In genomic region chr1:201964266-201964665, GRCh38 we compare ENCODE assay signal across 20 cellular contexts. TPM values are rescaled to one million over a fixed set of nuclear protein-coding genes. Genes with fewer than 3 reads are reported as not detected.
DNase-seq lines count a peak whose midpoint lies in the region; ATAC-seq, FAIRE-seq and TF ChIP-seq lines count a peak whose summit lies in the region.
"Had no signal": no experiment of that assay in that cellular context is flagged by ENCODE, and none has a peak within 500 bp of the region (broad histone marks: within the 10 kb centered on the region; RNA-seq: fewer than 3 reads in every experiment).

No MANE protein-coding gene starts in this region.

- H3K27me3 Mint-ChIP-seq in astrocyte (ENCODE audit: low read depth, unreplicated experiment), result no peaks in the 10 kb centered on the region

- H3K36me3 Mint-ChIP-seq in astrocyte (ENCODE audit: low read depth, unreplicated experiment), result peaks cover 4% of the 10 kb centered on the region

- H3K4me3 ChIP-seq in astrocyte (ENCODE audit: insufficient read depth, low read depth, low read length), result no peak overlapping the region
- H3K4me3 ChIP-seq: MG63, PC-9 had no signal

- no peak for TF ChIP-seq CTCF in astrocyte (IDR thresholded peaks at IDR 0.05; ENCODE audit: insufficient read depth, low read depth, low read length)

- peaks cover 4% of the 10 kb centered on the region for H3K4me1 ChIP-seq in astrocyte (ENCODE audit: insufficient read depth, low read length)
- H3K4me1 ChIP-seq: BE2C had no signal

- H3K9me3 ChIP-seq in astrocyte (ENCODE audit: insufficient read depth, low read depth, low read length), result no peaks in the 10 kb centered on the region
- H3K9me3 ChIP-seq: BE2C, MG63 had no signal

- no peak overlapping the region for H3K27ac Mint-ChIP-seq in astrocyte (ENCODE audit: unreplicated experiment)
- H3K27ac Mint-ChIP-seq: CD8-positive, alpha-beta T cell had no signal

- peaks cover 67% of the 10 kb centered on the region for H4K20me1 ChIP-seq in astrocyte (ENCODE audit: insufficient read depth, low read length)

- H2AFZ ChIP-seq in astrocyte (ENCODE audit: low read depth, low read length), result no peak overlapping the region
- H2AFZ ChIP-seq: PC-9 had no signal

- no peak overlapping the region for H3K9ac ChIP-seq in astrocyte (ENCODE audit: low read length)

- DNase-seq in AG08395 (ENCODE audit: low spot score) (peak; percentile 21), HCEC 1CT (peak; percentile 72), astrocyte (ENCODE audit: low read depth) (peak; percentile 57), kidney tubule cell (ENCODE audit: low spot score) (peak; percentile 62), Ammon's horn (ENCODE audit: low spot score) (no peak), H54 (ENCODE audit: insufficient read length, low spot score) (no peak)
- DNase-seq: BE2C; CD8-positive, alpha-beta T cell; DND-41; H7; KG1; MG63; NCI-H1105; NCI-H187 treated with DMSO at 0.1 percent for 48 hours; NCI-H446 treated with DMSO at 0.1 percent for 48 hours; NCI-H774; PC-9 had no signal

- H3K79me2 ChIP-seq in astrocyte (ENCODE audit: insufficient read depth, low read length), result peaks cover 54% of the 10 kb centered on the region

- H3K4me2 ChIP-seq in astrocyte (ENCODE audit: low read length), result no peak overlapping the region
- H3K4me2 ChIP-seq: PC-9 had no signal

- no peaks in the 10 kb centered on the region for H3K9me3 Mint-ChIP-seq in astrocyte (ENCODE audit: unreplicated experiment)
- H3K9me3 Mint-ChIP-seq: CD8-positive, alpha-beta T cell had no signal

- H3K27ac ChIP-seq in astrocyte (ENCODE audit: low read depth, low read length), result no peak overlapping the region
- H3K27ac ChIP-seq: PC-9 had no signal

- FAIRE-seq in astrocyte (lab: Jason Lieb, UNC) (no peak), H54 (lab: Jason Lieb, UNC) (no peak)
- FAIRE-seq: A204.1 had no signal

- peaks cover 7% of the 10 kb centered on the region for H3K4me1 Mint-ChIP-seq in astrocyte (ENCODE audit: low read depth, unreplicated experiment)

- no peak for TF ChIP-seq POLR2A in H54 (IDR thresholded peaks at IDR 0.05; ENCODE audit: low read depth, low read length)

- H3K4me3 Mint-ChIP-seq in astrocyte (ENCODE audit: unreplicated experiment), result no peak overlapping the region
- H3K4me3 Mint-ChIP-seq: CD8-positive, alpha-beta T cell had no signal

- peaks cover 63% of the 10 kb centered on the region for H3K36me3 ChIP-seq in astrocyte (ENCODE audit: insufficient read depth, low read length)

- no peak for ATAC-seq in GM19397 (IDR thresholded peaks at IDR 0.05; ENCODE audit: unreplicated experiment)
- no peak for ATAC-seq in GM18868 (IDR thresholded peaks at IDR 0.05; ENCODE audit: unreplicated experiment)
- ATAC-seq: CD8-positive, alpha-beta T cell had no signal

- H3K27me3 ChIP-seq in astrocyte (ENCODE audit: insufficient read depth, low read length), result no peaks in the 10 kb centered on the region
- H3K27me3 ChIP-seq: BE2C, MG63 had no signal

RNA-seq across cellular contexts. Expression of gene TIMM17A, which starts 9.0 kb away (rescaled TPM):
- total RNA-seq in astrocyte, result 130 and 139 TPM in 2 replicates

RNA-seq across cellular contexts. Expression of gene LMOD1, which starts 17.9 kb away (rescaled TPM):
- 13.2 and 14.9 TPM in 2 replicates for total RNA-seq in astrocyte
- total RNA-seq: CD8-positive, alpha-beta T cell had no signal

RNA-seq across cellular contexts. Expression of gene RNPEP, which starts 18.2 kb away (rescaled TPM):
- total RNA-seq in astrocyte, result 65.8 and 68.9 TPM in 2 replicates

RNA-seq across cellular contexts. Expression of gene ELF3, which starts 46.1 kb away (rescaled TPM):
- total RNA-seq in astrocyte, result 2.5 and 2.9 TPM in 2 replicates

Comparison
In these comparisons a context has a peak if more than half of its experiments do, and no peak if none do; other contexts are left out.
1. DNase-seq: peak in AG08395 (single experiment), HCEC 1CT (single experiment), astrocyte (single experiment) and kidney tubule cell (single experiment); none in Ammon's horn (single experiment) and H54 (single experiment).